Comparison of ENCODE assay signal across 1 cellular context in genomic region chr5:150000990-150001659, GRCh38.
TF ChIP-seq lines count a peak whose summit lies in the region.

No MANE protein-coding gene starts in this region.

TF ChIP-seq in A549, 52 proteins besides CTCF, POLR2A, EP300 and RAD21:
- TF ChIP-seq, protein P1, sequence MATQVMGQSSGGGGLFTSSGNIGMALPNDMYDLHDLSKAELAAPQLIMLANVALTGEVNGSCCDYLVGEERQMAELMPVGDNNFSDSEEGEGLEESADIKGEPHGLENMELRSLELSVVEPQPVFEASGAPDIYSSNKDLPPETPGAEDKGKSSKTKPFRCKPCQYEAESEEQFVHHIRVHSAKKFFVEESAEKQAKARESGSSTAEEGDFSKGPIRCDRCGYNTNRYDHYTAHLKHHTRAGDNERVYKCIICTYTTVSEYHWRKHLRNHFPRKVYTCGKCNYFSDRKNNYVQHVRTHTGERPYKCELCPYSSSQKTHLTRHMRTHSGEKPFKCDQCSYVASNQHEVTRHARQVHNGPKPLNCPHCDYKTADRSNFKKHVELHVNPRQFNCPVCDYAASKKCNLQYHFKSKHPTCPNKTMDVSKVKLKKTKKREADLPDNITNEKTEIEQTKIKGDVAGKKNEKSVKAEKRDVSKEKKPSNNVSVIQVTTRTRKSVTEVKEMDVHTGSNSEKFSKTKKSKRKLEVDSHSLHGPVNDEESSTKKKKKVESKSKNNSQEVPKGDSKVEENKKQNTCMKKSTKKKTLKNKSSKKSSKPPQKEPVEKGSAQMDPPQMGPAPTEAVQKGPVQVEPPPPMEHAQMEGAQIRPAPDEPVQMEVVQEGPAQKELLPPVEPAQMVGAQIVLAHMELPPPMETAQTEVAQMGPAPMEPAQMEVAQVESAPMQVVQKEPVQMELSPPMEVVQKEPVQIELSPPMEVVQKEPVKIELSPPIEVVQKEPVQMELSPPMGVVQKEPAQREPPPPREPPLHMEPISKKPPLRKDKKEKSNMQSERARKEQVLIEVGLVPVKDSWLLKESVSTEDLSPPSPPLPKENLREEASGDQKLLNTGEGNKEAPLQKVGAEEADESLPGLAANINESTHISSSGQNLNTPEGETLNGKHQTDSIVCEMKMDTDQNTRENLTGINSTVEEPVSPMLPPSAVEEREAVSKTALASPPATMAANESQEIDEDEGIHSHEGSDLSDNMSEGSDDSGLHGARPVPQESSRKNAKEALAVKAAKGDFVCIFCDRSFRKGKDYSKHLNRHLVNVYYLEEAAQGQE (IDR thresholded peaks at IDR 0.05) = peak; percentile 78
- peak; percentile 80 for TF ChIP-seq CHD2 (IDR thresholded peaks at IDR 0.05; ENCODE audit: low read length, partially characterized antibody)
- no peak for TF ChIP-seq ZC3H11A (IDR thresholded peaks at IDR 0.05)
- peak; percentile 68; the same call in 1 of the 2 replicates for TF ChIP-seq KDM1A (IDR thresholded peaks at IDR 0.05; ENCODE audit: low read depth)
- no peak for TF ChIP-seq HOXB5 (CRISPR knock-in tag; IDR thresholded peaks at IDR 0.05)
- TF ChIP-seq ZFP36 (IDR thresholded peaks at IDR 0.05; ENCODE audit: borderline replicate concordance, partially characterized antibody) = peak; percentile 61
- TF ChIP-seq CBX2 (IDR thresholded peaks at IDR 0.05; ENCODE audit: borderline replicate concordance, low read depth) = peak; percentile 99
- TF ChIP-seq JUN (IDR thresholded peaks at IDR 0.05) = 0 out of 5 replicates have a peak, but pooled peaks of 1 of the 2 experiments have one; percentile 0
TF ChIP-seq in A549: peak in this region for 6.
